In the genomic region with DNA sequence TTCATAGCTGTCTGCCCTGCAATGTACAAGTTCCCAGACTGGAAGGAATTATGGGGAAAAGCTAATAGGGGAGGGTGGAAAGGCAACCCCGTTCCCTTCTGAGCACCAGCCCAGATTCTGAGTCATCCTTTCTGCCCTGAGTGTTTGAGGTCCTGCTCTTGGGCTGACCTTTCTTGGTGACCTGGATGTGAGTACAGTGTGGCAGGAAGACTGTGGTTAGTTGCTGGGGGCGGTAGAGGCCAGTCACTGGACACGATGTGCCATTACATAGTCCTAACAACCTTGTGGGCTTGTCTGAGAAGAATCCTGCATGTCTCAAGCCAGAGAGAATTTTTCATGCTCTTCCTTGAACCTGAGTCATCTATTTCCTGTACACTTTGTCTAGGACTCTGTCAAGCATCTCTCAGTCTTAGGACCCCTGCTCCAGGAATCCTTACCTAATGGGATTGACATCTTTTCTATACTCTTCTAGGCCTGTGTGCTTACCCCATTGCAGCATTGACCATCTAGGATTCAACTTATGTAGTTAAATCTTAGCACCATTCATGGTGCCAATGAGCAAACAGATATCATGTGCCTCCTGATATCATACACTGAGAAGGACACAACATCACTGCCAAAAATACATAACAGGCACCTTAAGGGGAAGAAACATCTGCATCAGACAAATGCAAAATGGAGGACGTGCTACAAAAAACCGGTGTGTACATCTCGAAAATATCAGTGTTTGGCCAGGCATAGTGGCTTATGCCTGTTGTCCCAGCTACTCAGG, we compare ENCODE assay signal across 9 cellular contexts. TPM values are rescaled to one million over a fixed set of nuclear protein-coding genes. Genes with fewer than 3 reads are reported as not detected.
DNase-seq lines count a peak whose midpoint lies in the region; ATAC-seq, FAIRE-seq and TF ChIP-seq lines count a peak whose summit lies in the region.
"Had no signal": no experiment of that assay in that cellular context is flagged by ENCODE, and none has a peak within 500 bp of the region (broad histone marks: within the 10 kb centered on the region; RNA-seq: fewer than 3 reads in every experiment).

No MANE protein-coding gene starts in this region.

- H3K36me3 ChIP-seq in heart right ventricle (no peaks in the 10 kb centered on the region), adipocyte (ENCODE audit: control insufficient read depth, insufficient read depth, low read length, severe bottlenecking) (no peaks in the 10 kb centered on the region), kidney (ENCODE audit: control insufficient read depth in 1 of 2, insufficient read depth in 2 of 2, low read length in 2 of 2) (no peaks in the 10 kb centered on the region), upper lobe of right lung (no peaks in the 10 kb centered on the region)

- peaks cover 0 to 10% (median 0%) of the 10 kb centered on the region in 7 donors for H3K27me3 ChIP-seq in heart right ventricle
- no peaks in the 10 kb centered on the region for H3K27me3 ChIP-seq in adipocyte (replicated peaks; ENCODE audit: control insufficient read depth, insufficient read depth, low read length)
- no peaks in the 10 kb centered on the region for H3K27me3 ChIP-seq in upper lobe of right lung

- H3K4me3 ChIP-seq in heart right ventricle (no peak overlapping the region), adipocyte (ENCODE audit: low read length) (no peak overlapping the region), kidney (ENCODE audit: low read length in 2 of 2) (no peak overlapping the region), upper lobe of right lung (no peak overlapping the region)
- H3K4me3 ChIP-seq: GM23338 had no signal

- TF ChIP-seq CTCF in heart right ventricle (IDR thresholded peaks at IDR 0.05) (no peak), kidney (IDR thresholded peaks at IDR 0.05; ENCODE audit: borderline replicate concordance, extremely low read depth, insufficient read depth) (no peak), upper lobe of right lung (IDR thresholded peaks at IDR 0.05) (no peak)

- DNase-seq in heart right ventricle (no peak), Right ventricle myocardium superior (no peak), adipocyte (ENCODE audit: low read depth) (peak; percentile 84), kidney (peak; percentile 82), upper lobe of right lung (peak; percentile 72)
- DNase-seq in activated CD4-positive, alpha-beta T cell treated with anti-CD3 and anti-CD28 coated beads, Interleukin-2, amount 50 U/mL, for 1 hour, result no peak

- H3K9me3 ChIP-seq in heart right ventricle (peaks cover 0 to 11% (median 0%) of the 10 kb centered on the region in 11 donors), adipocyte (ENCODE audit: control insufficient read depth, low read length) (no peaks in the 10 kb centered on the region), kidney (ENCODE audit: control insufficient read depth in 1 of 2, low read length in 2 of 2) (peaks cover 0 to 3% of the 10 kb centered on the region in 2 donors), upper lobe of right lung (no peaks in the 10 kb centered on the region)

- ATAC-seq in heart right ventricle (peak in 5 of 8 donors; percentile 40 to 85 (median 55)), Right ventricle myocardium superior (ENCODE audit: poor library complexity) (no peak), upper lobe of right lung (peak; percentile 91), HG02970 (IDR thresholded peaks at IDR 0.05; ENCODE audit: low FRiP score, unreplicated experiment) (no peak), HG03469 (IDR thresholded peaks at IDR 0.05; ENCODE audit: unreplicated experiment) (no peak)
- ATAC-seq: GM23338 had no signal

- FAIRE-seq in kidney (lab: Jason Lieb, UNC), result no peak

- intact Hi-C loops in heart right ventricle (cut with DNase I), result loop anchor here in 7 of 10 donors (2.0 to 10.0 kb wide), 7 partner anchors 41 to 229 kb away; partner anchors contain the start of gene PRAM1 (in 1 of the 7)
- intact Hi-C loops in Right ventricle myocardium superior (cut with DNase I), result loop anchor here (5.0 to 10.0 kb wide), 2 partner anchors 41 to 229 kb away; no protein-coding TSS in a partner anchor
- intact Hi-C loops in kidney (cut with DNase I), result no loop called here
- intact Hi-C loops in upper lobe of right lung (cut with DNase I), result loop anchor here (5.0 kb wide), 1 partner anchor 41 kb away; no protein-coding TSS in a partner anchor

- 71 to 76% methylated on average over 6 of the region's 6 CpGs for WGBS in heart right ventricle, 2 donors

- H3K4me1 ChIP-seq in heart right ventricle, result peaks cover 3 to 44% (median 11%) of the 10 kb centered on the region in 9 donors
- peaks cover 30% of the 10 kb centered on the region for H3K4me1 ChIP-seq in adipocyte (ENCODE audit: control insufficient read depth, insufficient read depth, low read length)
- H3K4me1 ChIP-seq in kidney (ENCODE audit: control insufficient read depth in 1 of 2, insufficient read depth in 1 of 2, low read depth in 1 of 2, low read length in 2 of 2), result peaks cover 0 to 3% of the 10 kb centered on the region in 2 donors
- peaks cover 33% of the 10 kb centered on the region for H3K4me1 ChIP-seq in upper lobe of right lung

- H3K9ac ChIP-seq in adipocyte (ENCODE audit: low read length) (no peak overlapping the region), kidney (ENCODE audit: low read length in 2 of 2) (no peak overlapping the region)

- peak overlapping the region in 1 of 10 donors; percentile 73 for H3K27ac ChIP-seq in heart right ventricle
- peak overlapping the region in 1 of 2 donors; percentile 14 for H3K27ac ChIP-seq in kidney (ENCODE audit: low read depth in 2 of 2, low read length in 2 of 2)
- H3K27ac ChIP-seq in upper lobe of right lung, result no peak overlapping the region

RNA-seq across cellular contexts. Expression of gene ANGPTL4, which starts 8.1 kb away (rescaled TPM):
- total RNA-seq in heart right ventricle (100 to 1,000 TPM in 1 of 10 donors, 10 to 100 TPM in 1, 1 to 10 TPM in 8; 1.5 to 154 (median 4.5) TPM), Right ventricle myocardium superior (13.9 TPM), kidney (7.2 TPM), upper lobe of right lung (6.3 TPM)
- polyA plus RNA-seq in heart right ventricle (10 to 100 TPM; 11.3 to 28.7 TPM), kidney (ENCODE audit: insufficient read depth, low read depth, low replicate concordance) (40.3 TPM)

RNA-seq across cellular contexts. Expression of gene KANK3, which starts 12.8 kb away (rescaled TPM):
- total RNA-seq in heart right ventricle (10 to 100 TPM; 10.2 to 26.1 (median 16.7) TPM), Right ventricle myocardium superior (21.8 TPM), kidney (26.6 TPM), upper lobe of right lung (54.0 TPM)
- polyA plus RNA-seq in heart right ventricle (10 to 100 TPM; 23.8 to 34.0 TPM), kidney (ENCODE audit: insufficient read depth, low read depth, low replicate concordance) (15.0 TPM)

RNA-seq across cellular contexts. Expression of gene RAB11B, which starts 34.3 kb away (rescaled TPM):
- total RNA-seq in heart right ventricle (100 to 1,000 TPM; 140 to 178 (median 159) TPM), Right ventricle myocardium superior (136 TPM), kidney (146 TPM), upper lobe of right lung (114 TPM)
- polyA plus RNA-seq in heart right ventricle (100 to 1,000 TPM; 111 to 112 TPM), kidney (ENCODE audit: insufficient read depth, low read depth, low replicate concordance) (148 TPM)

RNA-seq across cellular contexts. Expression of gene RPS28, which starts 34.5 kb away (rescaled TPM):
- total RNA-seq in heart right ventricle (1,000 to 10,000 TPM in 9 of 10 donors, 100 to 1,000 TPM in 1; 992 to 1,375 (median 1,101) TPM), Right ventricle myocardium superior (1,119 TPM), kidney (1,258 TPM), upper lobe of right lung (1,645 TPM)
- polyA plus RNA-seq in heart right ventricle (100 to 1,000 TPM; 883 to 920 TPM), kidney (ENCODE audit: insufficient read depth, low read depth, low replicate concordance) (1,887 TPM)

RNA-seq across cellular contexts. Expression of gene NDUFA7, which starts 34.6 kb away (rescaled TPM):
- total RNA-seq in heart right ventricle, result 100 to 1,000 TPM in 5 of 10 donors, 10 to 100 TPM in 5; 74.7 to 124 (median 99.7) TPM
- polyA plus RNA-seq in heart right ventricle, result 100 to 1,000 TPM; 227 to 436 TPM
- total RNA-seq in Right ventricle myocardium superior, result 127 TPM
- 51.2 TPM for total RNA-seq in kidney
- polyA plus RNA-seq in kidney (ENCODE audit: insufficient read depth, low read depth, low replicate concordance), result 304 TPM
- 35.7 TPM for total RNA-seq in upper lobe of right lung

Comparison
In these comparisons a context has a peak if more than half of its experiments do, and no peak if none do; other contexts are left out.
1. ATAC-seq: peak in heart right ventricle (5 of 8) and upper lobe of right lung (single experiment); none in Right ventricle myocardium superior (single experiment), HG02970 (single experiment) and HG03469 (single experiment).
2. DNase-seq: peak in adipocyte (single experiment), kidney (single experiment) and upper lobe of right lung (single experiment); none in heart right ventricle (0 of 2), Right ventricle myocardium superior (single experiment) and activated CD4-positive, alpha-beta T cell treated with anti-CD3 and anti-CD28 coated beads, Interleukin-2, amount 50 U/mL, for 1 hour (single experiment).